Comparison of ENCODE assay signal across 1 cellular context in the genomic region with DNA sequence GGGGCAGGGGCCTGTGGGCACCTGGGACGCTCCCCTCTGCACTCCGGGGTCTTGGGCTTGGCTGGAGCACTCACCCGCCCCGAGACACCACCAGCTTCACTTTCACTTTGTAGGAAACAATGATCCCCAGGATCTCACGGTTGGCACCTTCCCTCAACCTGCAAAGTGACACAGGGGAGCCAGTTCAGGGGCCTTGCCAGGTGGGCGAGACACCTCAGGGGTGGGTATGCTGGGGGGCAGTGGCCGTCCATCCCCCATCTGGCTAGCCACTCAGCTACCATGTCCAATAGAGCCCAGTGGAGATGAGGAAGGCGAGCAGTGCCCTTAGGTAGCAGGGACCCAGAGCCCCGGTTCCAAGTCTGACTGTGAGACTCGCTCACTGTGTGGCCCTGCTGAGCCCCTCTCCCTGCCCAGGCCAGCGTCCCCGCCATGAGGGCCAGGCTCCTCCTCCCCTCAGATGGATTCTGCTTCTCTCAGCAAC.
TF ChIP-seq lines count a peak whose summit lies in the region.

No MANE protein-coding gene starts in this region.

TF ChIP-seq in WTC11, 78 proteins besides CTCF, POLR2A, EP300 and RAD21:
- TF ChIP-seq, protein P1, sequence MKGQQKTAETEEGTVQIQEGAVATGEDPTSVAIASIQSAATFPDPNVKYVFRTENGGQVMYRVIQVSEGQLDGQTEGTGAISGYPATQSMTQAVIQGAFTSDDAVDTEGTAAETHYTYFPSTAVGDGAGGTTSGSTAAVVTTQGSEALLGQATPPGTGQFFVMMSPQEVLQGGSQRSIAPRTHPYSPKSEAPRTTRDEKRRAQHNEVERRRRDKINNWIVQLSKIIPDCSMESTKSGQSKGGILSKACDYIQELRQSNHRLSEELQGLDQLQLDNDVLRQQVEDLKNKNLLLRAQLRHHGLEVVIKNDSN (CRISPR knock-in tag; IDR thresholded peaks at IDR 0.05), result no peak
- TF ChIP-seq, protein P2, sequence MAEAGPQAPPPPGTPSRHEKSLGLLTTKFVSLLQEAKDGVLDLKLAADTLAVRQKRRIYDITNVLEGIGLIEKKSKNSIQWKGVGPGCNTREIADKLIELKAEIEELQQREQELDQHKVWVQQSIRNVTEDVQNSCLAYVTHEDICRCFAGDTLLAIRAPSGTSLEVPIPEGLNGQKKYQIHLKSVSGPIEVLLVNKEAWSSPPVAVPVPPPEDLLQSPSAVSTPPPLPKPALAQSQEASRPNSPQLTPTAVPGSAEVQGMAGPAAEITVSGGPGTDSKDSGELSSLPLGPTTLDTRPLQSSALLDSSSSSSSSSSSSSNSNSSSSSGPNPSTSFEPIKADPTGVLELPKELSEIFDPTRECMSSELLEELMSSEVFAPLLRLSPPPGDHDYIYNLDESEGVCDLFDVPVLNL (CRISPR knock-in tag; IDR thresholded peaks at IDR 0.05; ENCODE audit: borderline replicate concordance, low read depth), result no peak
- TF ChIP-seq, protein P3, sequence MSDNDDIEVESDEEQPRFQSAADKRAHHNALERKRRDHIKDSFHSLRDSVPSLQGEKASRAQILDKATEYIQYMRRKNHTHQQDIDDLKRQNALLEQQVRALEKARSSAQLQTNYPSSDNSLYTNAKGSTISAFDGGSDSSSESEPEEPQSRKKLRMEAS (CRISPR knock-in tag; IDR thresholded peaks at IDR 0.05), result no peak
- TF ChIP-seq NR3C1 (CRISPR knock-in tag; conservative IDR thresholded peaks at IDR 0.05; ENCODE audit: low read depth), result no peak
- TF ChIP-seq, protein P4, sequence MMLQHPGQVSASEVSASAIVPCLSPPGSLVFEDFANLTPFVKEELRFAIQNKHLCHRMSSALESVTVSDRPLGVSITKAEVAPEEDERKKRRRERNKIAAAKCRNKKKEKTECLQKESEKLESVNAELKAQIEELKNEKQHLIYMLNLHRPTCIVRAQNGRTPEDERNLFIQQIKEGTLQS (CRISPR knock-in tag; conservative IDR thresholded peaks at IDR 0.05), result no peak
- TF ChIP-seq ZNF263 (CRISPR knock-in tag; IDR thresholded peaks at IDR 0.05; ENCODE audit: low read depth), result no peak
- TF ChIP-seq GTF2I (CRISPR knock-in tag; conservative IDR thresholded peaks at IDR 0.05), result no peak
- TF ChIP-seq, protein P5, sequence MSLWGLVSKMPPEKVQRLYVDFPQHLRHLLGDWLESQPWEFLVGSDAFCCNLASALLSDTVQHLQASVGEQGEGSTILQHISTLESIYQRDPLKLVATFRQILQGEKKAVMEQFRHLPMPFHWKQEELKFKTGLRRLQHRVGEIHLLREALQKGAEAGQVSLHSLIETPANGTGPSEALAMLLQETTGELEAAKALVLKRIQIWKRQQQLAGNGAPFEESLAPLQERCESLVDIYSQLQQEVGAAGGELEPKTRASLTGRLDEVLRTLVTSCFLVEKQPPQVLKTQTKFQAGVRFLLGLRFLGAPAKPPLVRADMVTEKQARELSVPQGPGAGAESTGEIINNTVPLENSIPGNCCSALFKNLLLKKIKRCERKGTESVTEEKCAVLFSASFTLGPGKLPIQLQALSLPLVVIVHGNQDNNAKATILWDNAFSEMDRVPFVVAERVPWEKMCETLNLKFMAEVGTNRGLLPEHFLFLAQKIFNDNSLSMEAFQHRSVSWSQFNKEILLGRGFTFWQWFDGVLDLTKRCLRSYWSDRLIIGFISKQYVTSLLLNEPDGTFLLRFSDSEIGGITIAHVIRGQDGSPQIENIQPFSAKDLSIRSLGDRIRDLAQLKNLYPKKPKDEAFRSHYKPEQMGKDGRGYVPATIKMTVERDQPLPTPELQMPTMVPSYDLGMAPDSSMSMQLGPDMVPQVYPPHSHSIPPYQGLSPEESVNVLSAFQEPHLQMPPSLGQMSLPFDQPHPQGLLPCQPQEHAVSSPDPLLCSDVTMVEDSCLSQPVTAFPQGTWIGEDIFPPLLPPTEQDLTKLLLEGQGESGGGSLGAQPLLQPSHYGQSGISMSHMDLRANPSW (CRISPR knock-in tag; conservative IDR thresholded peaks at IDR 0.05; ENCODE audit: low read depth), result no peak
- TF ChIP-seq CREB1 (CRISPR knock-in tag; IDR thresholded peaks at IDR 0.05), result no peak
- TF ChIP-seq GRHL2 (CRISPR knock-in tag; IDR thresholded peaks at IDR 0.05; ENCODE audit: insufficient replicate concordance, severe bottlenecking), result no peak
- TF ChIP-seq SOX15 (CRISPR knock-in tag; IDR thresholded peaks at IDR 0.05), result no peak
- TF ChIP-seq, protein P6, sequence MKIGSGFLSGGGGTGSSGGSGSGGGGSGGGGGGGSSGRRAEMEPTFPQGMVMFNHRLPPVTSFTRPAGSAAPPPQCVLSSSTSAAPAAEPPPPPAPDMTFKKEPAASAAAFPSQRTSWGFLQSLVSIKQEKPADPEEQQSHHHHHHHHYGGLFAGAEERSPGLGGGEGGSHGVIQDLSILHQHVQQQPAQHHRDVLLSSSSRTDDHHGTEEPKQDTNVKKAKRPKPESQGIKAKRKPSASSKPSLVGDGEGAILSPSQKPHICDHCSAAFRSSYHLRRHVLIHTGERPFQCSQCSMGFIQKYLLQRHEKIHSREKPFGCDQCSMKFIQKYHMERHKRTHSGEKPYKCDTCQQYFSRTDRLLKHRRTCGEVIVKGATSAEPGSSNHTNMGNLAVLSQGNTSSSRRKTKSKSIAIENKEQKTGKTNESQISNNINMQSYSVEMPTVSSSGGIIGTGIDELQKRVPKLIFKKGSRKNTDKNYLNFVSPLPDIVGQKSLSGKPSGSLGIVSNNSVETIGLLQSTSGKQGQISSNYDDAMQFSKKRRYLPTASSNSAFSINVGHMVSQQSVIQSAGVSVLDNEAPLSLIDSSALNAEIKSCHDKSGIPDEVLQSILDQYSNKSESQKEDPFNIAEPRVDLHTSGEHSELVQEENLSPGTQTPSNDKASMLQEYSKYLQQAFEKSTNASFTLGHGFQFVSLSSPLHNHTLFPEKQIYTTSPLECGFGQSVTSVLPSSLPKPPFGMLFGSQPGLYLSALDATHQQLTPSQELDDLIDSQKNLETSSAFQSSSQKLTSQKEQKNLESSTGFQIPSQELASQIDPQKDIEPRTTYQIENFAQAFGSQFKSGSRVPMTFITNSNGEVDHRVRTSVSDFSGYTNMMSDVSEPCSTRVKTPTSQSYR (CRISPR knock-in tag; IDR thresholded peaks at IDR 0.05), result no peak
- TF ChIP-seq, protein P7, sequence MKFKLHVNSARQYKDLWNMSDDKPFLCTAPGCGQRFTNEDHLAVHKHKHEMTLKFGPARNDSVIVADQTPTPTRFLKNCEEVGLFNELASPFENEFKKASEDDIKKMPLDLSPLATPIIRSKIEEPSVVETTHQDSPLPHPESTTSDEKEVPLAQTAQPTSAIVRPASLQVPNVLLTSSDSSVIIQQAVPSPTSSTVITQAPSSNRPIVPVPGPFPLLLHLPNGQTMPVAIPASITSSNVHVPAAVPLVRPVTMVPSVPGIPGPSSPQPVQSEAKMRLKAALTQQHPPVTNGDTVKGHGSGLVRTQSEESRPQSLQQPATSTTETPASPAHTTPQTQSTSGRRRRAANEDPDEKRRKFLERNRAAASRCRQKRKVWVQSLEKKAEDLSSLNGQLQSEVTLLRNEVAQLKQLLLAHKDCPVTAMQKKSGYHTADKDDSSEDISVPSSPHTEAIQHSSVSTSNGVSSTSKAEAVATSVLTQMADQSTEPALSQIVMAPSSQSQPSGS (CRISPR knock-in tag; IDR thresholded peaks at IDR 0.05; ENCODE audit: borderline replicate concordance, low read depth), result no peak
- TF ChIP-seq, protein P8, sequence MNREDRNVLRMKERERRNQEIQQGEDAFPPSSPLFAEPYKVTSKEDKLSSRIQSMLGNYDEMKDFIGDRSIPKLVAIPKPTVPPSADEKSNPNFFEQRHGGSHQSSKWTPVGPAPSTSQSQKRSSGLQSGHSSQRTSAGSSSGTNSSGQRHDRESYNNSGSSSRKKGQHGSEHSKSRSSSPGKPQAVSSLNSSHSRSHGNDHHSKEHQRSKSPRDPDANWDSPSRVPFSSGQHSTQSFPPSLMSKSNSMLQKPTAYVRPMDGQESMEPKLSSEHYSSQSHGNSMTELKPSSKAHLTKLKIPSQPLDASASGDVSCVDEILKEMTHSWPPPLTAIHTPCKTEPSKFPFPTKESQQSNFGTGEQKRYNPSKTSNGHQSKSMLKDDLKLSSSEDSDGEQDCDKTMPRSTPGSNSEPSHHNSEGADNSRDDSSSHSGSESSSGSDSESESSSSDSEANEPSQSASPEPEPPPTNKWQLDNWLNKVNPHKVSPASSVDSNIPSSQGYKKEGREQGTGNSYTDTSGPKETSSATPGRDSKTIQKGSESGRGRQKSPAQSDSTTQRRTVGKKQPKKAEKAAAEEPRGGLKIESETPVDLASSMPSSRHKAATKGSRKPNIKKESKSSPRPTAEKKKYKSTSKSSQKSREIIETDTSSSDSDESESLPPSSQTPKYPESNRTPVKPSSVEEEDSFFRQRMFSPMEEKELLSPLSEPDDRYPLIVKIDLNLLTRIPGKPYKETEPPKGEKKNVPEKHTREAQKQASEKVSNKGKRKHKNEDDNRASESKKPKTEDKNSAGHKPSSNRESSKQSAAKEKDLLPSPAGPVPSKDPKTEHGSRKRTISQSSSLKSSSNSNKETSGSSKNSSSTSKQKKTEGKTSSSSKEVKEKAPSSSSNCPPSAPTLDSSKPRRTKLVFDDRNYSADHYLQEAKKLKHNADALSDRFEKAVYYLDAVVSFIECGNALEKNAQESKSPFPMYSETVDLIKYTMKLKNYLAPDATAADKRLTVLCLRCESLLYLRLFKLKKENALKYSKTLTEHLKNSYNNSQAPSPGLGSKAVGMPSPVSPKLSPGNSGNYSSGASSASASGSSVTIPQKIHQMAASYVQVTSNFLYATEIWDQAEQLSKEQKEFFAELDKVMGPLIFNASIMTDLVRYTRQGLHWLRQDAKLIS (CRISPR knock-in tag; IDR thresholded peaks at IDR 0.05; ENCODE audit: borderline replicate concordance), result no peak
- TF ChIP-seq, protein P9, sequence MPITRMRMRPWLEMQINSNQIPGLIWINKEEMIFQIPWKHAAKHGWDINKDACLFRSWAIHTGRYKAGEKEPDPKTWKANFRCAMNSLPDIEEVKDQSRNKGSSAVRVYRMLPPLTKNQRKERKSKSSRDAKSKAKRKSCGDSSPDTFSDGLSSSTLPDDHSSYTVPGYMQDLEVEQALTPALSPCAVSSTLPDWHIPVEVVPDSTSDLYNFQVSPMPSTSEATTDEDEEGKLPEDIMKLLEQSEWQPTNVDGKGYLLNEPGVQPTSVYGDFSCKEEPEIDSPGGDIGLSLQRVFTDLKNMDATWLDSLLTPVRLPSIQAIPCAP (CRISPR knock-in tag; IDR thresholded peaks at IDR 0.05), result no peak
- TF ChIP-seq ETV6 (CRISPR knock-in tag; IDR thresholded peaks at IDR 0.05), result no peak
- no peak for TF ChIP-seq NR1H2 (CRISPR knock-in tag; IDR thresholded peaks at IDR 0.05)
